ENCODE assay signal across 25 cellular contexts in the genomic region with DNA sequence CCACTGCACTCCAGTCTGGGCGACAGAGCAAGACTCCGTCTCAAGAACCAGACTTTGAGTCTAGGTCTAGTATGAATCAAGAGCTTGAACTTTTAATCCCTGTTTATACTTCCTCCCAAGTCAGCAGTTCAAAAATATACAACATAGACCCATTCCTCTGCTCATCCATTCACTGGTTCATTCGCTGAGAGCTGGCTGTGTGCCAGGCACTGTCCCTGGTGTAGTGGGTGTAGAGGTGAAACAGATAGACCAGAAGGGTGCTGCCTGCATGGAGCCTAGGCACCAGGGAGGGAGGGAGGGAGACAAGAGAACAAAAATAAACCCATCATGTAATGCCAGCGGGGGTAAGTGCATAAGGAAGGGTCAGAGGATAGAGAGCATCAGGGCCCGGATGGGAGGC. TPM values are rescaled to one million over a fixed set of nuclear protein-coding genes. Genes with fewer than 3 reads are reported as not detected.
DNase-seq lines count a peak whose midpoint lies in the region; ATAC-seq, FAIRE-seq and TF ChIP-seq lines count a peak whose summit lies in the region.
"Had no signal": no experiment of that assay in that cellular context is flagged by ENCODE, and none has a peak within 500 bp of the region (broad histone marks: within the 10 kb centered on the region; RNA-seq: fewer than 3 reads in every experiment).

No MANE protein-coding gene starts in this region.

- TF ChIP-seq CTCF in right atrium auricular region (IDR thresholded peaks at IDR 0.05) (no peak), K562 (IDR thresholded peaks at IDR 0.05 in 2 of 3, conservative IDR thresholded peaks at IDR 0.05 in 1 of 3; ENCODE audit: insufficient read depth in 2 of 3, low read depth in 1 of 3, low read length in 3 of 3) (no peak), psoas muscle (IDR thresholded peaks at IDR 0.05) (no peak), prostate gland (IDR thresholded peaks at IDR 0.05) (no peak)
- no peak for TF ChIP-seq CTCF in CD4-positive, alpha-beta T cell (IDR thresholded peaks at IDR 0.05)

- H3K27me3 ChIP-seq in right atrium auricular region (no peaks in the 10 kb centered on the region), K562 (ENCODE audit: control insufficient read depth in 2 of 2, insufficient read depth in 2 of 2, low read length in 2 of 2) (no peaks in the 10 kb centered on the region), psoas muscle (ENCODE audit: insufficient read depth in 3 of 3, low read length in 2 of 3) (no peaks in the 10 kb centered on the region), prostate gland (replicated peaks; ENCODE audit: insufficient read depth) (no peaks in the 10 kb centered on the region)
- H3K27me3 ChIP-seq in CD4-positive, alpha-beta T cell (ENCODE audit: control insufficient read depth, insufficient read depth, low read length): no peaks in the 10 kb centered on the region
- H3K27me3 ChIP-seq: BE2C, BLaER1 had no signal

- no peak for ATAC-seq in left ventricle myocardium superior
- ATAC-seq in K562: no peak
- no peak for ATAC-seq in psoas muscle
- no peak for ATAC-seq in CD4-positive, alpha-beta T cell (ENCODE audit: poor library complexity)
- no peak for ATAC-seq in HG02840 (IDR thresholded peaks at IDR 0.05; ENCODE audit: low FRiP score, unreplicated experiment)
- ATAC-seq: CD8-positive, alpha-beta T cell had no signal

- no peak for FAIRE-seq in K562 (lab: Jason Lieb, UNC)
- FAIRE-seq: A204.1, D721Med, G401.6, GM12891, GM19239 had no signal

- in situ Hi-C loops in K562 (cut with MboI): no loop called here

- no peaks in the 10 kb centered on the region for H3K9me3 Mint-ChIP-seq in CD4-positive, alpha-beta T cell

- H3K9me3 ChIP-seq in right atrium auricular region: peaks cover 0 to 5% of the 10 kb centered on the region in 2 donors
- no peaks in the 10 kb centered on the region for H3K9me3 ChIP-seq in K562 (replicated peaks; ENCODE audit: control insufficient read depth, insufficient read depth, low read depth, low read length)
- no peaks in the 10 kb centered on the region for H3K9me3 ChIP-seq in psoas muscle
- H3K9me3 ChIP-seq in CD4-positive, alpha-beta T cell (ENCODE audit: control insufficient read depth, low read length): no peaks in the 10 kb centered on the region
- H3K9me3 ChIP-seq in prostate gland: no peaks in the 10 kb centered on the region
- H3K9me3 ChIP-seq: BE2C, BLaER1, Caco-2 had no signal

- no peak overlapping the region for H3K4me3 Mint-ChIP-seq in CD4-positive, alpha-beta T cell
- H3K4me3 Mint-ChIP-seq: CD14-positive monocyte; CD4-positive, CD25-positive, alpha-beta regulatory T cell; CD8-positive, alpha-beta T cell had no signal

- no peaks in the 10 kb centered on the region for H3K27me3 Mint-ChIP-seq in CD4-positive, alpha-beta T cell
- H3K27me3 Mint-ChIP-seq: CD4-positive, CD25-positive, alpha-beta regulatory T cell had no signal

- H3K36me3 Mint-ChIP-seq in CD4-positive, alpha-beta T cell (ENCODE audit: low read depth): no peaks in the 10 kb centered on the region
- H3K36me3 Mint-ChIP-seq: CD14-positive monocyte; CD4-positive, CD25-positive, alpha-beta regulatory T cell; CD8-positive, alpha-beta T cell had no signal

- no peak for TF ChIP-seq RAD21 in Ishikawa (IDR thresholded peaks at IDR 0.05; ENCODE audit: low read depth)
- no peak for TF ChIP-seq RAD21 in K562 (CRISPR knock-in tag; conservative IDR thresholded peaks at IDR 0.05 in 1 of 2, IDR thresholded peaks at IDR 0.05 in 1 of 2)

- H3K9ac ChIP-seq in K562 (ENCODE audit: insufficient read depth in 1 of 2, low read depth in 2 of 2, low read length in 2 of 2): no peak overlapping the region
- H3K9ac ChIP-seq: BLaER1 had no signal

- TF ChIP-seq EP300 in Ishikawa (IDR thresholded peaks at IDR 0.05; ENCODE audit: borderline replicate concordance) (no peak), K562 (IDR thresholded peaks at IDR 0.05; ENCODE audit: low read length) (no peak)

- H3K4me3 ChIP-seq in right atrium auricular region: no peak overlapping the region
- no peak overlapping the region for H3K4me3 ChIP-seq in K562
- H3K4me3 ChIP-seq in psoas muscle: no peak overlapping the region
- no peak overlapping the region for H3K4me3 ChIP-seq in prostate gland
- H3K4me3 ChIP-seq: BLaER1 had no signal

- peaks cover 0 to 33% of the 10 kb centered on the region in 2 donors for H3K4me1 ChIP-seq in right atrium auricular region
- H3K4me1 ChIP-seq in K562 (replicated peaks in 1 of 2; ENCODE audit: control insufficient read depth in 2 of 2, insufficient read depth in 2 of 2, low read length in 2 of 2): no peaks in the 10 kb centered on the region
- peaks cover 38% of the 10 kb centered on the region for H3K4me1 ChIP-seq in psoas muscle
- H3K4me1 ChIP-seq in prostate gland (replicated peaks): no peaks in the 10 kb centered on the region
- H3K4me1 ChIP-seq: BE2C, BLaER1, Caco-2 had no signal

- no TSS peak for BruUV-seq in K562 (replicated peaks; lab: Mats Ljungman, UMichigan)

- H3K27ac ChIP-seq in right atrium auricular region (no peak overlapping the region), K562 (ENCODE audit: extremely low read depth, low read depth, low read length) (no peak overlapping the region), psoas muscle (peak overlapping the region; percentile 13), prostate gland (no peak overlapping the region)
- H3K27ac ChIP-seq in CD4-positive, alpha-beta T cell (ENCODE audit: low read depth, low read length): no peak overlapping the region
- H3K27ac ChIP-seq: BLaER1 had no signal

- H3K9me1 ChIP-seq in K562 (ENCODE audit: control insufficient read depth, insufficient read depth, low read length): no peaks in the 10 kb centered on the region

- H4K20me1 ChIP-seq in K562 (replicated peaks; ENCODE audit: control insufficient read depth, insufficient read depth, low read length): no peaks in the 10 kb centered on the region
- H4K20me1 ChIP-seq: BLaER1 had no signal

- no peak for TF ChIP-seq POLR2A in K562 (conservative IDR thresholded peaks at IDR 0.05)
- no peak for TF ChIP-seq POLR2A in prostate gland (IDR thresholded peaks at IDR 0.05)

- 0% methylated on average over 4 of the region's 5 CpGs for WGBS in K562 (ENCODE audit: insufficient coverage, low coverage, missing lambda C conversion rate)
- 81 to 86% (median 83%) methylated on average over 5 of the region's 5 CpGs for WGBS in psoas muscle, 3 donors
- WGBS in prostate gland: 95% methylated on average over 5 of the region's 5 CpGs

- intact Hi-C loops in left ventricle myocardium superior (cut with micrococcal nuclease) (no loop called here), K562 (cut with micrococcal nuclease) (no loop called here), psoas muscle (cut with DNase I) (no loop called here), prostate gland (cut with DNase I) (no loop called here)
- intact Hi-C loops in CD4-positive, alpha-beta T cell (cut with DNase I, micrococcal nuclease): no loop called here

- no peaks in the 10 kb centered on the region for H3K79me2 ChIP-seq in K562 (ENCODE audit: control insufficient read depth, insufficient read depth, low read length)

- CTCF ChIA-PET in K562 (lab: Yijun Ruan, JAX; ENCODE audit: low intra/inter-chr PET ratio): no interaction called here
- CTCF ChIA-PET in CD4-positive, alpha-beta T cell (lab: Charles Lee): interaction anchor here (0.6 kb wide), 1 partner anchor 78 kb away, joined by 4 read pairs; no protein-coding TSS in a partner anchor

- no peaks in the 10 kb centered on the region for H3K36me3 ChIP-seq in right atrium auricular region
- no peaks in the 10 kb centered on the region for H3K36me3 ChIP-seq in K562 (ENCODE audit: control insufficient read depth, insufficient read depth, low read length)
- no peaks in the 10 kb centered on the region for H3K36me3 ChIP-seq in psoas muscle (ENCODE audit: insufficient read depth in 1 of 2, low read depth in 1 of 2)
- no peaks in the 10 kb centered on the region for H3K36me3 ChIP-seq in prostate gland
- H3K36me3 ChIP-seq: BE2C, BLaER1 had no signal

- no peaks in the 10 kb centered on the region for H3K4me1 Mint-ChIP-seq in CD4-positive, alpha-beta T cell (ENCODE audit: low read depth)
- H3K4me1 Mint-ChIP-seq: CD14-positive monocyte; CD4-positive, CD25-positive, alpha-beta regulatory T cell had no signal

- H2AFZ ChIP-seq in K562 (ENCODE audit: low read depth, low read length): no peak overlapping the region

- POLR2A ChIA-PET in K562 (lab: Yijun Ruan, JAX): no interaction called here
- POLR2A ChIA-PET in CD4-positive, alpha-beta T cell (lab: Charles Lee): no interaction called here

- no peak overlapping the region for H3K27ac Mint-ChIP-seq in CD4-positive, alpha-beta T cell
- H3K27ac Mint-ChIP-seq: CD4-positive, CD25-positive, alpha-beta regulatory T cell; CD8-positive, alpha-beta T cell had no signal

- peak; percentile 38 for DNase-seq in left ventricle myocardium superior
- no peak for DNase-seq in right atrium auricular region (ENCODE audit: low spot score)
- DNase-seq in K562 (ENCODE audit: extremely low read depth in 1 of 4, low spot score in 3 of 4): no peak
- no peak for DNase-seq in psoas muscle
- DNase-seq in CD4-positive, alpha-beta T cell: no peak
- DNase-seq in prostate gland (ENCODE audit: low spot score): no peak
- DNase-seq: 8988T; ACHN; BE2C; C1 segment of cervical spinal cord; Caco-2; Calu3; CD4-positive, CD25-positive, alpha-beta regulatory T cell; CD8-positive, alpha-beta T cell; DMS79 treated with DMSO at 0.1 percent for 48 hours; GF-D8 had no signal

- H3K4me2 ChIP-seq in K562 (ENCODE audit: insufficient read depth, low read length): no peak overlapping the region
- H3K4me2 ChIP-seq: BLaER1 had no signal

RNA-seq across cellular contexts. Expression of a gene that starts 25.5 kb away (rescaled TPM):
- 1.8 TPM for total RNA-seq in left ventricle myocardium superior
- total RNA-seq in right atrium auricular region: 1 to 10 TPM; 1.9 to 5.8 TPM
- not detected in 2 replicates for total RNA-seq in K562 (2011; cell fraction: chromatin; rRNA removed; ENCODE audit: low replicate concordance)
- total RNA-seq in K562 (2011; cell fraction: nucleolus; rRNA removed): not detected in 2 replicates
- not detected in 2 replicates for total RNA-seq in K562 (2011; cell fraction: nucleoplasm; rRNA removed)
- not detected in 2 replicates for total RNA-seq in K562 (2014; rRNA removed)
- not detected in 2 replicates for total RNA-seq in K562 (2014; rRNA removed; fragmentation: Illumina TruSeq; extraction: Trizol)
- total RNA-seq in K562 (2015; rRNA removed; fragmentation: Illumina TruSeq; extraction: Trizol): not detected in 2 replicates
- not detected in 2 replicates for total RNA-seq in K562 (2021)
- polyA plus RNA-seq in K562 (2011; rRNA removed): not detected in 2 replicates
- not detected in 2 replicates for polyA plus RNA-seq in K562 (2011; cell fraction: cytosol; rRNA removed)
- polyA plus RNA-seq in K562 (2011; cell fraction: nucleus; rRNA removed): 0.06 TPM in 1 of 2 replicates, not detected in the other
- 0.04 TPM in 1 of 2 replicates, not detected in the other for polyA plus RNA-seq in K562 (2012)
- polyA plus RNA-seq in K562 (2014; fragmentation: Illumina TruSeq; extraction: Trizol): not detected in 2 replicates
- not detected for polyA plus RNA-seq in K562 (2014; fragmentation: Nextera tagmentation; extraction: Ambion mirVana)
- not detected in 2 replicates for polyA plus RNA-seq in K562 (2014; rRNA removed)
- not detected in 2 replicates for polyA minus RNA-seq in K562 (2011; rRNA and poly(A)+ RNA removed)
- polyA minus RNA-seq in K562 (2011; cell fraction: cytosol; rRNA and poly(A)+ RNA removed): not detected in 2 replicates
- not detected in 2 replicates for polyA minus RNA-seq in K562 (2011; cell fraction: nucleus; rRNA and poly(A)+ RNA removed)
- total RNA-seq in psoas muscle: 1 to 10 TPM in 2 of 4 donors, under 1 TPM in 2; 0.42 to 2.3 (median 1.2) TPM
- 1 to 10 TPM in 1 of 3 donors, under 1 TPM in 2; 0.75 to 1.1 (median 0.81) TPM for polyA plus RNA-seq in psoas muscle
- total RNA-seq in CD4-positive, alpha-beta T cell: not detected
- total RNA-seq in prostate gland: 1 to 10 TPM; 2.7 to 3.2 TPM
- total RNA-seq: CD4-positive, CD25-positive, alpha-beta regulatory T cell; CD8-positive, alpha-beta T cell had no signal
- polyA plus RNA-seq: CD4-positive, CD25-positive, alpha-beta regulatory T cell had no signal
